Comparison of ENCODE assay signal across 1 cellular context in genomic region chr21:45555557-45556301, GRCh38.
TF ChIP-seq lines count a peak whose summit lies in the region.

No MANE protein-coding gene starts in this region.

TF ChIP-seq in K562, 482 proteins besides CTCF, POLR2A, EP300 and RAD21 (continued from another document and continues in another):
- TF ChIP-seq MLLT1 (IDR thresholded peaks at IDR 0.05) (no peak), PRMT5 (CRISPR knock-in tag; IDR thresholded peaks at IDR 0.05) (no peak), TCFL5 (CRISPR knock-in tag; conservative IDR thresholded peaks at IDR 0.05) (no peak), TOE1 (IDR thresholded peaks at IDR 0.05; ENCODE audit: borderline replicate concordance) (peak; percentile 64; the same call in 1 of the 2 replicates), TOE1 (CRISPR knock-in tag; IDR thresholded peaks at IDR 0.05; ENCODE audit: borderline replicate concordance, low read depth) (no peak), TCF7L2 (IDR thresholded peaks at IDR 0.05; ENCODE audit: low read depth, low read length) (no peak), TFAM (CRISPR knock-in tag; conservative IDR thresholded peaks at IDR 0.05) (no peak), XRCC5 (IDR thresholded peaks at IDR 0.05; ENCODE audit: low read depth, low read length) (peak; percentile 80), ZBTB17 (CRISPR knock-in tag; IDR thresholded peaks at IDR 0.05) (peak; percentile 52; the same call in 1 of the 2 replicates), POLR2AphosphoS5 (IDR thresholded peaks at IDR 0.05; ENCODE audit: control insufficient read depth, insufficient read depth, low read depth, low read length) (no peak), ZNF140 (CRISPR knock-in tag; IDR thresholded peaks at IDR 0.05) (no peak), CTCFL (IDR thresholded peaks at IDR 0.05; ENCODE audit: borderline replicate concordance, insufficient read depth, low read depth, low read length, poor library complexity, severe bottlenecking) (peak; percentile 61), ZNF324 (CRISPR knock-in tag; IDR thresholded peaks at IDR 0.05) (no peak), ZBTB8A (IDR thresholded peaks at IDR 0.05; ENCODE audit: partially characterized antibody) (no peak), MGA (IDR thresholded peaks at IDR 0.05) (peak; percentile 96), HDAC3 (IDR thresholded peaks at IDR 0.05; ENCODE audit: borderline replicate concordance, partially characterized antibody) (no peak), MTA2 (IDR thresholded peaks at IDR 0.05; ENCODE audit: low read depth) (no peak), RCOR1 (IDR thresholded peaks at IDR 0.05; ENCODE audit: borderline replicate concordance in 1 of 2, low read depth in 2 of 2, low read length in 2 of 2) (0 out of 4 replicates have a peak, but pooled peaks of 1 of the 2 experiments have one; percentile 27), TARDBP (IDR thresholded peaks at IDR 0.05) (peak; percentile 47; the same call in 1 of the 2 replicates), ADNP (tag; IDR thresholded peaks at IDR 0.05) (no peak), DMBX1 (CRISPR knock-in tag; IDR thresholded peaks at IDR 0.05; ENCODE audit: borderline replicate concordance) (no peak), FOXP1 (CRISPR knock-in tag; IDR thresholded peaks at IDR 0.05) (peak; percentile 88), ELK3 (CRISPR knock-in tag; IDR thresholded peaks at IDR 0.05) (no peak), SRF (CRISPR knock-in tag; IDR thresholded peaks at IDR 0.05) (no peak), PKNOX1 (IDR thresholded peaks at IDR 0.05) (peak; percentile 58), KAT2B (IDR thresholded peaks at IDR 0.05; ENCODE audit: low read depth, low read length) (no peak), ESRRB (CRISPR knock-in tag; IDR thresholded peaks at IDR 0.05; ENCODE audit: borderline replicate concordance) (no peak), ZNF124 (CRISPR knock-in tag; IDR thresholded peaks at IDR 0.05) (no peak), PHF21A (IDR thresholded peaks at IDR 0.05; ENCODE audit: borderline replicate concordance, low read depth) (no peak), RBM17 (IDR thresholded peaks at IDR 0.05; ENCODE audit: borderline replicate concordance, low read depth, low read length) (no peak), MEF2A (IDR thresholded peaks at IDR 0.05; ENCODE audit: control insufficient read depth, low read depth, low read length) (no peak), POLR2H (tag; IDR thresholded peaks at IDR 0.05; ENCODE audit: low read depth) (no peak), POLR2G (IDR thresholded peaks at IDR 0.05; ENCODE audit: low read depth, low read length) (peak; percentile 75), HDAC6 (IDR thresholded peaks at IDR 0.05; ENCODE audit: low read depth, low read length) (no peak), SETDB1 (IDR thresholded peaks at IDR 0.05; ENCODE audit: low read length) (no peak), E2F5 (CRISPR knock-in tag; IDR thresholded peaks at IDR 0.05) (no peak), RB1 (IDR thresholded peaks at IDR 0.05; ENCODE audit: low read depth) (peak; percentile 63), ATF7 (IDR thresholded peaks at IDR 0.05) (peak; percentile 95), KLF16 (IDR thresholded peaks at IDR 0.05) (peak; percentile 58; the same call in 1 of the 2 replicates), ZNF224 (CRISPR knock-in tag; IDR thresholded peaks at IDR 0.05) (0 out of 2 replicates have a peak, but pooled peaks have one; percentile 40), ZNF23 (CRISPR knock-in tag; IDR thresholded peaks at IDR 0.05) (no peak), CREB3 (tag; conservative IDR thresholded peaks at IDR 0.05; ENCODE audit: low read depth) (peak; percentile 60; the same call in 1 of the 2 replicates), CREM (IDR thresholded peaks at IDR 0.05; ENCODE audit: low read depth) (peak; percentile 52; the same call in 1 of the 2 replicates), TEAD2 (tag; IDR thresholded peaks at IDR 0.05) (no peak), SMAD1 (IDR thresholded peaks at IDR 0.05; ENCODE audit: low read depth, low read length, partially characterized antibody) (no peak), ID3 (CRISPR knock-in tag; IDR thresholded peaks at IDR 0.05) (no peak), ID3 (tag; IDR thresholded peaks at IDR 0.05) (peak; percentile 86), SRSF9 (IDR thresholded peaks at IDR 0.05; ENCODE audit: borderline replicate concordance, low read depth, low read length) (no peak), TEAD4 (IDR thresholded peaks at IDR 0.05; ENCODE audit: low read length) (0 out of 2 replicates have a peak, but pooled peaks have one; percentile 6), TEAD4 (CRISPR knock-in tag; IDR thresholded peaks at IDR 0.05; ENCODE audit: borderline replicate concordance) (0 out of 2 replicates have a peak, but pooled peaks have one; percentile 41)
